24 cellular contexts compared by ENCODE assay signal in the genomic region with DNA sequence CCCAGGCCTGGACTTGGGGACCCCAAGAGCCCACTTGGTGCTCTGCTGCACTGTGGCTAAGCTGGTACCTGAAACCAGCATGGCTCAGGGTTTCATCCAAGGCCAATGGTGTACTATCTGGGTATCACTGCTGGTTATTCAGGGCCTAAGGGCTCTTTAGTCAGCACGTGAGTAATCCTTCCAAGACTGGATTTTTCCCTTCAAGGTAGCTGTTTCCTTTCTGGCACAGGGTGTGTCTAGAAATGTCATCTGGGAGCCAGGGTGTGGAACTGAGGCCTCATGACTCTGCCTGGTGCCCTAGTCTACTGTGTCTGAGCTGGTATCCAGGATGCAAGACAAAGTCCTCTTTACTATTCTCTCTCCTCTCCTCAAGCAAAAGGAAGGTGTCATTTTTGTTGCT.
DNase-seq lines count a peak whose midpoint lies in the region; ATAC-seq, FAIRE-seq and TF ChIP-seq lines count a peak whose summit lies in the region.
"Had no signal": no experiment of that assay in that cellular context is flagged by ENCODE, and none has a peak within 500 bp of the region (broad histone marks: within the 10 kb centered on the region; RNA-seq: fewer than 3 reads in every experiment).

No MANE protein-coding gene starts in this region.

- H3K9me3 ChIP-seq in breast epithelium (no peaks in the 10 kb centered on the region), small intestine (ENCODE audit: control insufficient read depth, low read depth) (no peaks in the 10 kb centered on the region), right lobe of liver (no peaks in the 10 kb centered on the region)
- H3K9me3 ChIP-seq: Peyer's patch, SK-N-SH had no signal

- DNase-seq in MCF 10A (ENCODE audit: unreplicated experiment) (peak; percentile 74), breast epithelium (ENCODE audit: low spot score in 2 of 2) (no peak), RPMI7951 (ENCODE audit: low read depth) (peak; percentile 47), foreskin keratinocyte (peak; percentile 65 to 88), small intestine (peak; percentile 53), nephron progenitor cell (no peak), HUDEP-2 (lab: John Stamatoyannopoulos, UW; ENCODE audit: unreplicated experiment in 76 of 76) (no peak), right lobe of liver (no peak)
- DNase-seq: DMS79 treated with DMSO at 0.1 percent for 48 hours, GDM1, H7, KBM-7, NCI-H1048, NCI-H146, NCI-H2029 treated with DMSO at 0.1 percent for 48 hours, NCI-H2171, NCI-H446, NCI-H69, Peyer's patch, SHP77, SK-N-SH had no signal

- no peak overlapping the region for H3K4me3 ChIP-seq in breast epithelium
- H3K4me3 ChIP-seq in small intestine (ENCODE audit: low read depth in 1 of 2, low read length in 2 of 2) = no peak overlapping the region
- no peak overlapping the region for H3K4me3 ChIP-seq in right lobe of liver
- H3K4me3 ChIP-seq: Peyer's patch had no signal

- no peaks in the 10 kb centered on the region for H3K4me1 ChIP-seq in breast epithelium
- no peaks in the 10 kb centered on the region for H3K4me1 ChIP-seq in foreskin keratinocyte
- H3K4me1 ChIP-seq in small intestine (ENCODE audit: control insufficient read depth in 2 of 2, insufficient read depth in 1 of 2, low read depth in 1 of 2, low read length in 1 of 2) = no peaks in the 10 kb centered on the region
- no peaks in the 10 kb centered on the region for H3K4me1 ChIP-seq in right lobe of liver
- H3K4me1 ChIP-seq: Peyer's patch had no signal

- ATAC-seq in foreskin keratinocyte (peak; percentile 93), right lobe of liver (no peak)
- ATAC-seq: HepG2 had no signal

- no peaks in the 10 kb centered on the region for H3K27me3 ChIP-seq in breast epithelium
- H3K27me3 ChIP-seq in foreskin keratinocyte = no peaks in the 10 kb centered on the region
- H3K27me3 ChIP-seq in small intestine (ENCODE audit: control insufficient read depth in 2 of 2, insufficient read depth in 2 of 2, low read length in 2 of 2) = peaks cover 0 to 2% of the 10 kb centered on the region in 2 donors
- no peaks in the 10 kb centered on the region for H3K27me3 ChIP-seq in right lobe of liver
- H3K27me3 ChIP-seq: Peyer's patch had no signal

- peaks cover 5% of the 10 kb centered on the region for H3K4me1 Mint-ChIP-seq in MCF 10A (ENCODE audit: insufficient read depth, unreplicated experiment)
- no peaks in the 10 kb centered on the region for H3K4me1 Mint-ChIP-seq in nephron progenitor cell
- H3K4me1 Mint-ChIP-seq: CD14-positive monocyte had no signal

- intact Hi-C loops in MCF 10A (cut with micrococcal nuclease) (no loop called here), breast epithelium (cut with DNase I; ENCODE audit: low total_unique reads) (no loop called here), right lobe of liver (cut with DNase I) (loop anchor here in 1 of 2 donors (10.0 kb wide), 1 partner anchor 245 kb away; no protein-coding TSS in a partner anchor)

- no TSS peak for BruUV-seq in MCF 10A (replicated peaks; lab: Mats Ljungman, UMichigan)

- POLR2A ChIA-PET in MCF 10A (lab: Yijun Ruan, JAX) = interaction anchor here (0.7 kb wide), 1 partner anchor 120 kb away, joined by 3 read pairs; no protein-coding TSS in a partner anchor

- H3K9me3 Mint-ChIP-seq in MCF 10A (ENCODE audit: unreplicated experiment) = no peaks in the 10 kb centered on the region
- H3K9me3 Mint-ChIP-seq in nephron progenitor cell = peaks cover 25% of the 10 kb centered on the region
- H3K9me3 Mint-ChIP-seq: CD14-positive monocyte had no signal

- no peak overlapping the region for H3K4me3 Mint-ChIP-seq in MCF 10A (ENCODE audit: unreplicated experiment)
- H3K4me3 Mint-ChIP-seq in nephron progenitor cell = no peak overlapping the region
- H3K4me3 Mint-ChIP-seq: CD14-positive monocyte had no signal

- CTCF ChIA-PET in MCF 10A (lab: Yijun Ruan, JAX) = interaction anchor here (0.5 to 2.0 kb wide), 3 partner anchors 17 to 176 kb away, joined by 3 to 13 read pairs (median 5); no protein-coding TSS in a partner anchor

- H3K27ac Mint-ChIP-seq in MCF 10A (ENCODE audit: low read depth, unreplicated experiment) (peak overlapping the region; percentile 61), nephron progenitor cell (no peak overlapping the region)
- H3K27ac Mint-ChIP-seq: CD14-positive monocyte had no signal

- H3K36me3 Mint-ChIP-seq in MCF 10A (ENCODE audit: insufficient read depth, unreplicated experiment) = no peaks in the 10 kb centered on the region
- no peaks in the 10 kb centered on the region for H3K36me3 Mint-ChIP-seq in nephron progenitor cell (ENCODE audit: low read depth)
- H3K36me3 Mint-ChIP-seq: CD14-positive monocyte had no signal

- no peak overlapping the region for H3K27ac ChIP-seq in breast epithelium
- H3K27ac ChIP-seq in foreskin keratinocyte = peak overlapping the region; percentile 74
- H3K27ac ChIP-seq in small intestine (ENCODE audit: low read depth in 1 of 2, low read length in 1 of 2) = peak overlapping the region in 1 of 2 donors; percentile 25
- no peak overlapping the region for H3K27ac ChIP-seq in right lobe of liver
- H3K27ac ChIP-seq: 22Rv1, Peyer's patch had no signal

- WGBS in small intestine, 3 donors = 14 to 60% (median 16%) methylated on average over 1 of the region's 1 CpG
- 63% methylated on average over 1 of the region's 1 CpG for WGBS in right lobe of liver (ENCODE audit: insufficient coverage, low coverage, low lambda C conversion rate, missing lambda C conversion rate)

- TF ChIP-seq CTCF in MCF 10A (IDR thresholded peaks at IDR 0.05; ENCODE audit: unreplicated experiment) = no peak
- TF ChIP-seq CTCF in breast epithelium (IDR thresholded peaks at IDR 0.05) = no peak
- TF ChIP-seq CTCF in foreskin keratinocyte (conservative IDR thresholded peaks at IDR 0.05) = no peak
- no peak for TF ChIP-seq CTCF in nephron progenitor cell (IDR thresholded peaks at IDR 0.05)
- no peak for TF ChIP-seq CTCF in right lobe of liver (IDR thresholded peaks at IDR 0.05)

- no peaks in the 10 kb centered on the region for H3K27me3 Mint-ChIP-seq in MCF 10A (ENCODE audit: insufficient read depth, unreplicated experiment)
- H3K27me3 Mint-ChIP-seq in nephron progenitor cell (ENCODE audit: low read depth, poor library complexity) = peaks cover 2% of the 10 kb centered on the region

- no peak for TF ChIP-seq POLR2A in breast epithelium (IDR thresholded peaks at IDR 0.05)
- no peak for TF ChIP-seq POLR2A in right lobe of liver (IDR thresholded peaks at IDR 0.05)

- no peak for FAIRE-seq in small intestine (lab: Jason Lieb, UNC)
- FAIRE-seq: HepG2 had no signal

- H3K36me3 ChIP-seq in breast epithelium (no peaks in the 10 kb centered on the region), small intestine (ENCODE audit: control insufficient read depth in 2 of 2, insufficient read depth in 2 of 2, low read length in 2 of 2) (no peaks in the 10 kb centered on the region), right lobe of liver (no peaks in the 10 kb centered on the region)
- H3K36me3 ChIP-seq: Peyer's patch had no signal

Comparison
In these comparisons a context has a peak if more than half of its experiments do, and no peak if none do; other contexts are left out.
1. DNase-seq: peak in MCF 10A (single experiment), RPMI7951 (single experiment), foreskin keratinocyte (2 of 2) and small intestine (single experiment); none in breast epithelium (0 of 2), nephron progenitor cell (single experiment), HUDEP-2 (0 of 76) and right lobe of liver (0 of 3).